In genomic region chr5:112636288-112636731, GRCh38 we compare ENCODE assay signal across 18 cellular contexts.
DNase-seq lines count a peak whose midpoint lies in the region; ATAC-seq and TF ChIP-seq lines count a peak whose summit lies in the region.
"Had no signal": no experiment of that assay in that cellular context is flagged by ENCODE, and none has a peak within 500 bp of the region (broad histone marks: within the 10 kb centered on the region; RNA-seq: fewer than 3 reads in every experiment).

No MANE protein-coding gene starts in this region.

- DNase-seq in cardiac muscle cell (ENCODE audit: low read depth in 1 of 2, low spot score in 1 of 2), result peak in 1 of 2 donors; percentile 17
- DNase-seq in mesothelial cell of epicardium (ENCODE audit: low spot score in 2 of 2, unreplicated experiment in 2 of 2), result no peak
- no peak for DNase-seq in type B pancreatic cell (ENCODE audit: extremely low spot score, unreplicated experiment)
- no peak for DNase-seq in NK-92 treated with Interleukin-12 subunit alpha and Interleukin-12 subunit beta, amount 100 ng/mL, for 24 hours (lab: John Stamatoyannopoulos, UW)
- DNase-seq in ovary, result no peak
- DNase-seq: activated CD4-positive, alpha-beta T cell treated with anti-CD3 and anti-CD28 coated beads, Interleukin-2, amount 10 ng/mL, durations not matched to agents 24 days and 14 days; activated CD8-positive, alpha-beta memory T cell treated with anti-CD3 and anti-CD28 coated beads, Interleukin-2, amount 50 U/mL, for 4 hours; activated naive CD4-positive, alpha-beta T cell treated with anti-CD3 and anti-CD28 coated beads, Interleukin-2, amount 10 ng/mL, durations not matched to agents 7 days and 5 days; hypothalamus; Karpas-422; NCI-H1105 treated with DMSO at 0.1 percent for 48 hours; NCI-H524 treated with DMSO at 0.1 percent for 48 hours; sigmoid colon; stimulated activated naive CD4-positive, alpha-beta T cell had no signal

- H3K4me1 Mint-ChIP-seq in mesothelial cell of epicardium (peaks cover 28% of the 10 kb centered on the region), type B pancreatic cell (ENCODE audit: unreplicated experiment) (peaks cover 42% of the 10 kb centered on the region)
- H3K4me1 Mint-ChIP-seq: activated CD4-positive, alpha-beta T cell treated with anti-CD3 and anti-CD28 coated beads, Interleukin-2, amount 10 ng/mL, durations not matched to agents 24 days and 14 days; activated naive CD4-positive, alpha-beta T cell treated with anti-CD3 and anti-CD28 coated beads, Interleukin-2, amount 10 ng/mL, durations not matched to agents 7 days and 5 days had no signal

- H3K36me3 Mint-ChIP-seq in mesothelial cell of epicardium, result peaks cover 5% of the 10 kb centered on the region
- no peaks in the 10 kb centered on the region for H3K36me3 Mint-ChIP-seq in type B pancreatic cell
- H3K36me3 Mint-ChIP-seq: activated naive CD4-positive, alpha-beta T cell treated with anti-CD3 and anti-CD28 coated beads, Interleukin-2, amount 10 ng/mL, durations not matched to agents 7 days and 5 days had no signal

- H3K4me3 ChIP-seq in cardiac muscle cell, result no peak overlapping the region
- H3K4me3 ChIP-seq in ovary, result no peak overlapping the region
- H3K4me3 ChIP-seq: ascending aorta, sigmoid colon, tibial nerve had no signal

- peak overlapping the region; percentile 31 for H3K27ac Mint-ChIP-seq in mesothelial cell of epicardium
- peak overlapping the region; percentile 51 for H3K27ac Mint-ChIP-seq in type B pancreatic cell
- H3K27ac Mint-ChIP-seq: activated CD4-positive, alpha-beta T cell treated with anti-CD3 and anti-CD28 coated beads, Interleukin-2, amount 10 ng/mL, durations not matched to agents 24 days and 14 days; activated naive CD4-positive, alpha-beta T cell treated with anti-CD3 and anti-CD28 coated beads, Interleukin-2, amount 10 ng/mL, durations not matched to agents 7 days and 5 days had no signal

- TF ChIP-seq CTCF in cardiac muscle cell (IDR thresholded peaks at IDR 0.05; ENCODE audit: low read depth, low read length), result no peak
- no peak for TF ChIP-seq CTCF in mesothelial cell of epicardium (IDR thresholded peaks at IDR 0.05; ENCODE audit: unreplicated experiment)
- no peak for TF ChIP-seq CTCF in type B pancreatic cell (conservative IDR thresholded peaks at IDR 0.05)
- no peak for TF ChIP-seq CTCF in ovary (IDR thresholded peaks at IDR 0.05)

- H3K9me3 Mint-ChIP-seq in mesothelial cell of epicardium, result peaks cover 9% of the 10 kb centered on the region
- peaks cover 4% of the 10 kb centered on the region for H3K9me3 Mint-ChIP-seq in type B pancreatic cell
- H3K9me3 Mint-ChIP-seq: activated naive CD4-positive, alpha-beta T cell treated with anti-CD3 and anti-CD28 coated beads, Interleukin-2, amount 10 ng/mL, durations not matched to agents 7 days and 5 days had no signal

- H3K4me1 ChIP-seq in cardiac muscle cell (ENCODE audit: low read depth) (peaks cover 24% of the 10 kb centered on the region), ovary (ENCODE audit: insufficient read depth) (no peaks in the 10 kb centered on the region)
- H3K4me1 ChIP-seq: ascending aorta had no signal

- H3K36me3 ChIP-seq in cardiac muscle cell, result no peaks in the 10 kb centered on the region
- H3K36me3 ChIP-seq in ovary, result no peaks in the 10 kb centered on the region
- H3K36me3 ChIP-seq: ascending aorta, sigmoid colon, tibial nerve had no signal

- H3K4me3 Mint-ChIP-seq in mesothelial cell of epicardium (no peak overlapping the region), type B pancreatic cell (no peak overlapping the region)
- H3K4me3 Mint-ChIP-seq: activated CD4-positive, alpha-beta T cell treated with anti-CD3 and anti-CD28 coated beads, Interleukin-2, amount 10 ng/mL, durations not matched to agents 24 days and 14 days; activated naive CD4-positive, alpha-beta T cell treated with anti-CD3 and anti-CD28 coated beads, Interleukin-2, amount 10 ng/mL, durations not matched to agents 7 days and 5 days had no signal

- TF ChIP-seq POLR2A in ovary (IDR thresholded peaks at IDR 0.05), result no peak

- intact Hi-C loops in ovary (cut with DNase I), result no loop called here

- H3K27me3 Mint-ChIP-seq in mesothelial cell of epicardium (ENCODE audit: low read depth) (no peaks in the 10 kb centered on the region), type B pancreatic cell (no peaks in the 10 kb centered on the region)

- no peak for TF ChIP-seq EP300 in ovary (IDR thresholded peaks at IDR 0.05)

- H3K27ac ChIP-seq in angular gyrus (ENCODE audit: low read depth, low read length) (peak overlapping the region; percentile 74), cardiac muscle cell (peak overlapping the region; percentile 50), ovary (no peak overlapping the region)
- H3K27ac ChIP-seq: ascending aorta, sigmoid colon had no signal

- H3K9me3 ChIP-seq in cardiac muscle cell (ENCODE audit: low read depth), result no peaks in the 10 kb centered on the region
- no peaks in the 10 kb centered on the region for H3K9me3 ChIP-seq in ovary
- H3K9me3 ChIP-seq: ascending aorta, sigmoid colon had no signal

- H3K27me3 ChIP-seq in cardiac muscle cell, result no peaks in the 10 kb centered on the region
- H3K27me3 ChIP-seq in ovary, result no peaks in the 10 kb centered on the region
- H3K27me3 ChIP-seq: ascending aorta, sigmoid colon, tibial nerve had no signal

- ATAC-seq in GM18868 (IDR thresholded peaks at IDR 0.05; ENCODE audit: unreplicated experiment), result no peak

Comparison
In these comparisons a context has a peak if more than half of its experiments do, and no peak if none do; other contexts are left out.
1. H3K27ac ChIP-seq: peak in angular gyrus (single experiment) and cardiac muscle cell (single experiment); none in ovary (0 of 2).